8 cellular contexts compared by ENCODE assay signal in genomic region chr7:100435401-100436304, GRCh38. TPM values are rescaled to one million over a fixed set of nuclear protein-coding genes. Genes with fewer than 3 reads are reported as not detected.
DNase-seq lines count a peak whose midpoint lies in the region; ATAC-seq and TF ChIP-seq lines count a peak whose summit lies in the region.

No MANE protein-coding gene starts in this region.

- H3F3A ChIP-seq in DOHH2 (ENCODE audit: control insufficient read depth, insufficient read depth), result peaks cover 52% of the 10 kb centered on the region

- H3K4me3 ChIP-seq in DOHH2 (ENCODE audit: low read length) (peak overlapping the region; percentile 77), HUES6 (ENCODE audit: low read depth, low read length) (peak overlapping the region; percentile 99)

- H3K36me3 ChIP-seq in DOHH2 (ENCODE audit: control insufficient read depth, low read length), result peaks cover 55% of the 10 kb centered on the region
- peaks cover 42% of the 10 kb centered on the region for H3K36me3 ChIP-seq in HUES6 (ENCODE audit: control insufficient read depth, insufficient read depth, low read length)

- TF ChIP-seq CTCF in DOHH2 (IDR thresholded peaks at IDR 0.05; ENCODE audit: low read depth, low read length, poor library complexity, severe bottlenecking), result peak; percentile 11

- H3K79me2 ChIP-seq in DOHH2 (ENCODE audit: control insufficient read depth, low read length), result peaks cover 59% of the 10 kb centered on the region

- H3K27ac ChIP-seq in DOHH2 (ENCODE audit: low read depth, low read length) (peak overlapping the region; percentile 80), HUES6 (ENCODE audit: low read depth, low read length) (peak overlapping the region; percentile 82)

- H3K9me3 Mint-ChIP-seq in dendritic cell treated with granulocyte-macrophage colony-stimulating factor and Interleukin-4, amounts not matched to agents 40 ng/mL and 50 ng/mL, for 4 days, result no peaks in the 10 kb centered on the region

- H3K9ac ChIP-seq in HUES6 (ENCODE audit: low read length), result peak overlapping the region; percentile 93

- H3K4me1 ChIP-seq in DOHH2 (ENCODE audit: control insufficient read depth, low read length), result peaks cover 56% of the 10 kb centered on the region
- peaks cover 24% of the 10 kb centered on the region for H3K4me1 ChIP-seq in HUES6 (ENCODE audit: control insufficient read depth, insufficient read depth, low read length)

- H3K4me3 Mint-ChIP-seq in dendritic cell treated with granulocyte-macrophage colony-stimulating factor and Interleukin-4, amounts not matched to agents 40 ng/mL and 50 ng/mL, for 4 days, result peak overlapping the region; percentile 95

- H3K27ac Mint-ChIP-seq in dendritic cell treated with granulocyte-macrophage colony-stimulating factor and Interleukin-4, amounts not matched to agents 40 ng/mL and 50 ng/mL, for 4 days, result peak overlapping the region; percentile 96

- intact Hi-C loops in dendritic cell treated with granulocyte-macrophage colony-stimulating factor and Interleukin-4, amounts not matched to agents 40 ng/mL and 50 ng/mL, for 4 days (cut with micrococcal nuclease), result no loop called here

- peak; percentile 29 to 49 for DNase-seq in lung microvascular endothelial cell (ENCODE audit: low read depth in 2 of 2)
- peak; percentile 27 to 62 (median 42) for DNase-seq in stimulated activated naive CD4-positive, alpha-beta T cell (lab: John Stamatoyannopoulos, UW)
- no peak for DNase-seq in globus pallidus (ENCODE audit: low spot score)

- peaks cover 58% of the 10 kb centered on the region for H3K36me3 Mint-ChIP-seq in dendritic cell treated with granulocyte-macrophage colony-stimulating factor and Interleukin-4, amounts not matched to agents 40 ng/mL and 50 ng/mL, for 4 days (ENCODE audit: low read depth)

- no peaks in the 10 kb centered on the region for H3K27me3 Mint-ChIP-seq in dendritic cell treated with granulocyte-macrophage colony-stimulating factor and Interleukin-4, amounts not matched to agents 40 ng/mL and 50 ng/mL, for 4 days

- no peaks in the 10 kb centered on the region for H3K9me3 ChIP-seq in DOHH2 (ENCODE audit: control insufficient read depth, insufficient read depth, low read length)
- H3K9me3 ChIP-seq in HUES6 (ENCODE audit: control insufficient read depth, insufficient read depth, low read depth, low read length), result no peaks in the 10 kb centered on the region

- H3K9me2 ChIP-seq in DOHH2 (replicated peaks; ENCODE audit: control insufficient read depth, low read length), result no peaks in the 10 kb centered on the region

- H4K20me1 ChIP-seq in DOHH2 (ENCODE audit: control insufficient read depth, insufficient read depth, low read depth, low read length), result peaks cover 9% of the 10 kb centered on the region; the same call in 1 of the 2 replicates

- H3K4me1 Mint-ChIP-seq in dendritic cell treated with granulocyte-macrophage colony-stimulating factor and Interleukin-4, amounts not matched to agents 40 ng/mL and 50 ng/mL, for 4 days (ENCODE audit: low read depth), result peaks cover 48% of the 10 kb centered on the region

- ATAC-seq in GM21423 (IDR thresholded peaks at IDR 0.05; ENCODE audit: unreplicated experiment), result peak; percentile 23
- ATAC-seq in activated CD4-positive, CD25-positive, alpha-beta regulatory T cell treated with anti-CD3 and anti-CD28 coated beads, Interleukin-2, amount 50 U/mL, for 24 hours, result peak; percentile 28 to 41

- no peaks in the 10 kb centered on the region for H3K27me3 ChIP-seq in DOHH2 (ENCODE audit: control insufficient read depth, low read length)
- H3K27me3 ChIP-seq in HUES6 (ENCODE audit: control insufficient read depth, insufficient read depth, low read length), result no peaks in the 10 kb centered on the region

- H3K4me2 ChIP-seq in DOHH2 (ENCODE audit: low read length), result peak overlapping the region; percentile 83

RNA-seq across cellular contexts. Expression of gene PPP1R35, which starts 0.6 kb away (rescaled TPM):
- total RNA-seq in lung microvascular endothelial cell, result 8.1 and 11.3 TPM in 2 replicates

RNA-seq across cellular contexts. Expression of gene MEPCE, which starts 6.0 kb away (rescaled TPM):
- total RNA-seq in lung microvascular endothelial cell, result 25.1 and 40.5 TPM in 2 replicates

RNA-seq across cellular contexts. Expression of gene ZCWPW1, which starts 7.2 kb away (rescaled TPM):
- 0.44 and 0.79 TPM in 2 replicates for total RNA-seq in lung microvascular endothelial cell

RNA-seq across cellular contexts. Expression of gene SPACDR, which starts 28.4 kb away (rescaled TPM):
- total RNA-seq in lung microvascular endothelial cell, result 0.40 and 0.44 TPM in 2 replicates

RNA-seq across cellular contexts. Expression of gene TSC22D4, which starts 43.4 kb away (rescaled TPM):
- total RNA-seq in lung microvascular endothelial cell, result 21.6 and 25.8 TPM in 2 replicates
